ENCODE assay signal across 13 cellular contexts in genomic region chr4:112274959-112275358, GRCh38. TPM values are rescaled to one million over a fixed set of nuclear protein-coding genes. Genes with fewer than 3 reads are reported as not detected.
DNase-seq lines count a peak whose midpoint lies in the region; ATAC-seq, FAIRE-seq and TF ChIP-seq lines count a peak whose summit lies in the region.
"Had no signal": no experiment of that assay in that cellular context is flagged by ENCODE, and none has a peak within 500 bp of the region (broad histone marks: within the 10 kb centered on the region; RNA-seq: fewer than 3 reads in every experiment).

No MANE protein-coding gene starts in this region.

- intact Hi-C loops in activated CD4-positive, alpha-beta T cell treated with anti-CD3 and anti-CD28 coated beads for 36 hours (cut with DNase I, micrococcal nuclease) = loop anchor here in 1 of 2 experiments (5.0 kb wide), 2 partner anchors 43 to 462 kb away; partner anchors contain the start of gene AP1AR

- peaks cover 49% of the 10 kb centered on the region for H3K36me3 Mint-ChIP-seq in activated CD4-positive, alpha-beta T cell treated with anti-CD3 and anti-CD28 coated beads for 36 hours (ENCODE audit: low read depth)
- H3K36me3 Mint-ChIP-seq in activated T-cell treated with anti-CD3 and anti-CD28 coated beads, Interleukin-2, amount 50 U/mL, for 72 hours (ENCODE audit: insufficient read depth in 2 of 2) = peaks cover 21 to 36% of the 10 kb centered on the region in 2 donors
- peaks cover 25% of the 10 kb centered on the region for H3K36me3 Mint-ChIP-seq in activated T-cell treated with anti-CD3 and anti-CD28 coated beads, Interleukin-2, amount 50 U/mL, for 4 hours (ENCODE audit: insufficient read depth)
- H3K36me3 Mint-ChIP-seq in naive thymus-derived CD8-positive, alpha-beta T cell = peaks cover 5 to 14% (median 12%) of the 10 kb centered on the region in 3 donors

- H3K4me1 Mint-ChIP-seq in activated CD4-positive, alpha-beta T cell treated with anti-CD3 and anti-CD28 coated beads for 36 hours = peaks cover 78% of the 10 kb centered on the region
- peaks cover 94% of the 10 kb centered on the region for H3K4me1 Mint-ChIP-seq in activated T-cell treated with anti-CD3 and anti-CD28 coated beads, Interleukin-2, amount 50 U/mL, for 72 hours (ENCODE audit: low read depth)
- H3K4me1 Mint-ChIP-seq in activated T-cell treated with anti-CD3 and anti-CD28 coated beads, Interleukin-2, amount 50 U/mL, for 4 hours (ENCODE audit: low read depth) = peaks cover 69% of the 10 kb centered on the region
- peaks cover 2 to 33% (median 16%) of the 10 kb centered on the region in 4 donors for H3K4me1 Mint-ChIP-seq in naive thymus-derived CD8-positive, alpha-beta T cell

- TF ChIP-seq POLR2A in GM12891 (IDR thresholded peaks at IDR 0.05; ENCODE audit: low read depth, low read length) = 0 out of 2 replicates have a peak, but pooled peaks have one; percentile 46

- CTCF ChIA-PET in activated CD4-positive, alpha-beta T cell treated with anti-CD3 and anti-CD28 coated beads for 36 hours (lab: Charles Lee) = interaction anchor here (1.2 to 1.6 kb wide), 3 partner anchors 10 to 491 kb away, joined by 3 to 5 read pairs (median 5); no protein-coding TSS in a partner anchor

- ATAC-seq in activated CD4-positive, alpha-beta T cell treated with anti-CD3 and anti-CD28 coated beads for 36 hours = no peak
- ATAC-seq in activated T-cell treated with anti-CD3 and anti-CD28 coated beads, Interleukin-2, amount 50 U/mL, for 72 hours (replicated peaks in 1 of 2) = no peak
- ATAC-seq in activated T-cell treated with anti-CD3 and anti-CD28 coated beads, Interleukin-2, amount 50 U/mL, for 4 hours = no peak
- ATAC-seq in naive thymus-derived CD8-positive, alpha-beta T cell = no peak
- no peak for ATAC-seq in GM18907 (IDR thresholded peaks at IDR 0.05; ENCODE audit: unreplicated experiment)
- ATAC-seq: GM23338 had no signal

- DNase-seq in activated CD4-positive, alpha-beta T cell treated with anti-CD3 and anti-CD28 coated beads for 36 hours = no peak
- DNase-seq in activated CD4-positive, alpha-beta T cell treated with anti-CD3 and anti-CD28 coated beads, Interleukin-2, amount 50 U/mL, for 4 hours = no peak
- DNase-seq in activated T-cell treated with anti-CD3 and anti-CD28 coated beads, Interleukin-2, amount 50 U/mL, for 72 hours = no peak
- DNase-seq in activated T-cell treated with anti-CD3 and anti-CD28 coated beads, Interleukin-2, amount 50 U/mL, for 4 hours = no peak
- DNase-seq in GM12891 (ENCODE audit: insufficient read length, low spot score) (no peak), mesenteric fat pad (ENCODE audit: low spot score) (no peak)
- DNase-seq in naive thymus-derived CD8-positive, alpha-beta T cell = no peak
- DNase-seq: Calu3, DMS79, H7 had no signal

- no peaks in the 10 kb centered on the region for H3K27me3 Mint-ChIP-seq in activated CD4-positive, alpha-beta T cell treated with anti-CD3 and anti-CD28 coated beads for 36 hours
- H3K27me3 Mint-ChIP-seq in activated T-cell treated with anti-CD3 and anti-CD28 coated beads, Interleukin-2, amount 50 U/mL, for 72 hours (ENCODE audit: low read depth) = no peaks in the 10 kb centered on the region
- H3K27me3 Mint-ChIP-seq in activated T-cell treated with anti-CD3 and anti-CD28 coated beads, Interleukin-2, amount 50 U/mL, for 4 hours (ENCODE audit: low read depth) = no peaks in the 10 kb centered on the region
- H3K27me3 Mint-ChIP-seq in naive thymus-derived CD8-positive, alpha-beta T cell = no peaks in the 10 kb centered on the region

- H3K9me3 Mint-ChIP-seq in activated CD4-positive, alpha-beta T cell treated with anti-CD3 and anti-CD28 coated beads for 36 hours (ENCODE audit: low read depth) = no peaks in the 10 kb centered on the region
- H3K9me3 Mint-ChIP-seq in activated T-cell treated with anti-CD3 and anti-CD28 coated beads, Interleukin-2, amount 50 U/mL, for 72 hours = no peaks in the 10 kb centered on the region
- no peaks in the 10 kb centered on the region for H3K9me3 Mint-ChIP-seq in activated T-cell treated with anti-CD3 and anti-CD28 coated beads, Interleukin-2, amount 50 U/mL, for 4 hours
- no peaks in the 10 kb centered on the region for H3K9me3 Mint-ChIP-seq in naive thymus-derived CD8-positive, alpha-beta T cell

- H3K27ac Mint-ChIP-seq in activated CD4-positive, alpha-beta T cell treated with anti-CD3 and anti-CD28 coated beads for 36 hours = peak overlapping the region; percentile 69
- H3K27ac Mint-ChIP-seq in activated T-cell treated with anti-CD3 and anti-CD28 coated beads, Interleukin-2, amount 50 U/mL, for 72 hours = peak overlapping the region; percentile 58
- H3K27ac Mint-ChIP-seq in naive thymus-derived CD8-positive, alpha-beta T cell = peak overlapping the region in 6 of 10 donors; percentile 11 to 79 (median 54)
- H3K27ac Mint-ChIP-seq: GM23338 had no signal

- no peak overlapping the region for H3K4me3 Mint-ChIP-seq in activated CD4-positive, alpha-beta T cell treated with anti-CD3 and anti-CD28 coated beads for 36 hours
- peak overlapping the region; percentile 33 to 53 for H3K4me3 Mint-ChIP-seq in activated T-cell treated with anti-CD3 and anti-CD28 coated beads, Interleukin-2, amount 50 U/mL, for 72 hours
- H3K4me3 Mint-ChIP-seq in activated T-cell treated with anti-CD3 and anti-CD28 coated beads, Interleukin-2, amount 50 U/mL, for 4 hours = no peak overlapping the region
- H3K4me3 Mint-ChIP-seq in naive thymus-derived CD8-positive, alpha-beta T cell = no peak overlapping the region
- H3K4me3 Mint-ChIP-seq: GM23338 had no signal

- POLR2A ChIA-PET in activated CD4-positive, alpha-beta T cell treated with anti-CD3 and anti-CD28 coated beads for 36 hours (lab: Charles Lee) = no interaction called here
- POLR2A ChIA-PET in naive thymus-derived CD8-positive, alpha-beta T cell (lab: Charles Lee) = no interaction called here

- FAIRE-seq in GM12891 (lab: Jason Lieb, UNC) = peak; percentile 76

TF ChIP-seq in GM12891, 5 proteins besides CTCF, POLR2A, EP300 and RAD21:
- no peak for TF ChIP-seq SPI1 (IDR thresholded peaks at IDR 0.05; ENCODE audit: low read depth, low read length)
- TF ChIP-seq POU2F2 (IDR thresholded peaks at IDR 0.05; ENCODE audit: low read depth, low read length) = no peak
- peak; percentile 47; the same call in 1 of the 2 replicates for TF ChIP-seq POLR2AphosphoS5 (IDR thresholded peaks at IDR 0.05; ENCODE audit: low read depth, low read length)
- no peak for TF ChIP-seq TAF1 (IDR thresholded peaks at IDR 0.05; ENCODE audit: low read depth, low read length)
- TF ChIP-seq PAX5 (IDR thresholded peaks at IDR 0.05; ENCODE audit: insufficient read depth, low read length, severe bottlenecking) = no peak

RNA-seq across cellular contexts. Expression of gene TIFA, which starts 10.7 kb away (rescaled TPM):
- total RNA-seq in activated CD4-positive, alpha-beta T cell treated with anti-CD3 and anti-CD28 coated beads for 36 hours = 10 to 100 TPM; 41.7 to 54.3 TPM
- 10 to 100 TPM; 82.7 to 87.1 TPM for total RNA-seq in activated T-cell treated with anti-CD3 and anti-CD28 coated beads, Interleukin-2, amount 50 U/mL, for 72 hours
- 10 to 100 TPM; 13.4 to 29.9 (median 21.1) TPM for total RNA-seq in activated T-cell treated with anti-CD3 and anti-CD28 coated beads, Interleukin-2, amount 50 U/mL, for 4 hours
- 51.3 TPM for polyA plus RNA-seq in GM12891 (2012; ENCODE audit: low read depth, missing spikeins)
- total RNA-seq in naive thymus-derived CD8-positive, alpha-beta T cell = 10 to 100 TPM; 11.4 to 12.6 TPM
- polyA plus RNA-seq in naive thymus-derived CD8-positive, alpha-beta T cell = 10 to 100 TPM in 2 of 3 donors, 1 to 10 TPM in 1; 9.7 to 15.8 (median 13.7) TPM
- 5.9 TPM for total RNA-seq in mesenteric fat pad

RNA-seq across cellular contexts. Expression of gene ALPK1, which starts 22.2 kb away (rescaled TPM):
- total RNA-seq in activated CD4-positive, alpha-beta T cell treated with anti-CD3 and anti-CD28 coated beads for 36 hours = 10 to 100 TPM; 23.2 to 24.3 TPM
- total RNA-seq in activated T-cell treated with anti-CD3 and anti-CD28 coated beads, Interleukin-2, amount 50 U/mL, for 72 hours = 10 to 100 TPM; 61.6 to 64.7 TPM
- total RNA-seq in activated T-cell treated with anti-CD3 and anti-CD28 coated beads, Interleukin-2, amount 50 U/mL, for 4 hours = 1 to 10 TPM; 2.6 to 4.0 (median 3.6) TPM
- 21.6 TPM for polyA plus RNA-seq in GM12891 (2012; ENCODE audit: low read depth, missing spikeins)
- 10 to 100 TPM; 11.3 to 12.6 TPM for total RNA-seq in naive thymus-derived CD8-positive, alpha-beta T cell
- polyA plus RNA-seq in naive thymus-derived CD8-positive, alpha-beta T cell = 1 to 10 TPM; 2.3 to 4.9 (median 3.8) TPM
- total RNA-seq in mesenteric fat pad = 29.0 TPM
- total RNA-seq: G401, H7 had no signal

RNA-seq across cellular contexts. Expression of gene AP1AR, which starts 43.4 kb away (rescaled TPM):
- total RNA-seq in activated CD4-positive, alpha-beta T cell treated with anti-CD3 and anti-CD28 coated beads for 36 hours = 10 to 100 TPM; 15.8 to 16.5 TPM
- 10 to 100 TPM; 21.6 to 33.2 TPM for total RNA-seq in activated T-cell treated with anti-CD3 and anti-CD28 coated beads, Interleukin-2, amount 50 U/mL, for 72 hours
- total RNA-seq in activated T-cell treated with anti-CD3 and anti-CD28 coated beads, Interleukin-2, amount 50 U/mL, for 4 hours = 10 to 100 TPM; 19.1 to 27.4 (median 20.6) TPM
- 7.2 TPM for polyA plus RNA-seq in GM12891 (2012; ENCODE audit: low read depth, missing spikeins)
- total RNA-seq in naive thymus-derived CD8-positive, alpha-beta T cell = 10 to 100 TPM; 21.3 to 23.7 TPM
- polyA plus RNA-seq in naive thymus-derived CD8-positive, alpha-beta T cell = 10 to 100 TPM; 16.1 to 28.9 (median 16.8) TPM
- 16.5 TPM for total RNA-seq in mesenteric fat pad

Comparison
In these comparisons a context has a peak if more than half of its experiments do, and no peak if none do; other contexts are left out.
1. H3K4me3 Mint-ChIP-seq: peak in activated T-cell treated with anti-CD3 and anti-CD28 coated beads, Interleukin-2, amount 50 U/mL, for 72 hours (2 of 2); none in activated CD4-positive, alpha-beta T cell treated with anti-CD3 and anti-CD28 coated beads for 36 hours (single experiment), activated T-cell treated with anti-CD3 and anti-CD28 coated beads, Interleukin-2, amount 50 U/mL, for 4 hours (single experiment) and naive thymus-derived CD8-positive, alpha-beta T cell (0 of 10).
2. Peak in every context shown above with its lines, with median percentiles within 50 percentile points of each other: H3K27ac Mint-ChIP-seq.